Comparison of ENCODE assay signal across 2 cellular contexts in genomic region chr19:29961311-29961710, GRCh38.
TF ChIP-seq lines count a peak whose summit lies in the region.

No MANE protein-coding gene starts in this region.

TF ChIP-seq in A549, 52 proteins besides CTCF, POLR2A, EP300 and RAD21 (continued from another document):
- TF ChIP-seq PBX3 (IDR thresholded peaks at IDR 0.05) = no peak
- no peak for TF ChIP-seq JUNB (IDR thresholded peaks at IDR 0.05)
- TF ChIP-seq, protein P1, sequence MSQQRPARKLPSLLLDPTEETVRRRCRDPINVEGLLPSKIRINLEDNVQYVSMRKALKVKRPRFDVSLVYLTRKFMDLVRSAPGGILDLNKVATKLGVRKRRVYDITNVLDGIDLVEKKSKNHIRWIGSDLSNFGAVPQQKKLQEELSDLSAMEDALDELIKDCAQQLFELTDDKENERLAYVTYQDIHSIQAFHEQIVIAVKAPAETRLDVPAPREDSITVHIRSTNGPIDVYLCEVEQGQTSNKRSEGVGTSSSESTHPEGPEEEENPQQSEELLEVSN (IDR thresholded peaks at IDR 0.05; ENCODE audit: borderline replicate concordance, low read depth) = no peak
- TF ChIP-seq MAZ (IDR thresholded peaks at IDR 0.05; ENCODE audit: borderline replicate concordance, low read depth, low read length) = no peak
- TF ChIP-seq PHF8 (IDR thresholded peaks at IDR 0.05; ENCODE audit: borderline replicate concordance, low read depth) = no peak
- TF ChIP-seq ATOH8 (CRISPR knock-in tag; IDR thresholded peaks at IDR 0.05; ENCODE audit: low read depth) = no peak
- no peak for TF ChIP-seq ESRRA (IDR thresholded peaks at IDR 0.05; ENCODE audit: borderline replicate concordance, low read length)
- no peak for TF ChIP-seq SMC3 (IDR thresholded peaks at IDR 0.05)
- TF ChIP-seq TP53 (CRISPR knock-in tag; IDR thresholded peaks at IDR 0.05) = no peak
- TF ChIP-seq HOXB13 (CRISPR knock-in tag; IDR thresholded peaks at IDR 0.05; ENCODE audit: low read depth) = no peak
- no peak for TF ChIP-seq RNF2 (IDR thresholded peaks at IDR 0.05; ENCODE audit: borderline replicate concordance, low read depth)
- no peak for TF ChIP-seq HEYL (CRISPR knock-in tag; IDR thresholded peaks at IDR 0.05)

TF ChIP-seq in HEK293, 187 proteins besides CTCF, POLR2A, EP300 and RAD21 (continued from another document):
- TF ChIP-seq ZNF18 (tag by site-specific recombination; IDR thresholded peaks at IDR 0.05) = no peak
- no peak for TF ChIP-seq MYNN (tag by site-specific recombination; IDR thresholded peaks at IDR 0.05; ENCODE audit: borderline replicate concordance)
- TF ChIP-seq ZNF654 (tag by site-specific recombination; IDR thresholded peaks at IDR 0.05; ENCODE audit: low read depth) = 0 out of 2 replicates have a peak, but pooled peaks have one; percentile 2
